19 cellular contexts compared by ENCODE assay signal in genomic region chr10:99689461-99689860, GRCh38. TPM values are rescaled to one million over a fixed set of nuclear protein-coding genes. Genes with fewer than 3 reads are reported as not detected.
DNase-seq lines count a peak whose midpoint lies in the region; ATAC-seq and TF ChIP-seq lines count a peak whose summit lies in the region.
"Had no signal": no experiment of that assay in that cellular context is flagged by ENCODE, and none has a peak within 500 bp of the region (broad histone marks: within the 10 kb centered on the region; RNA-seq: fewer than 3 reads in every experiment).

No MANE protein-coding gene starts in this region.

- H3K4me3 ChIP-seq in RWPE2 (ENCODE audit: severe bottlenecking), result no peak overlapping the region
- no peak overlapping the region for H3K4me3 ChIP-seq in aorta (ENCODE audit: low read length in 2 of 2)
- H3K4me3 ChIP-seq: GM23338 had no signal

- no peaks in the 10 kb centered on the region for H3K9me3 ChIP-seq in RWPE2 (ENCODE audit: severe bottlenecking)
- no peaks in the 10 kb centered on the region for H3K9me3 ChIP-seq in aorta (ENCODE audit: control insufficient read depth, low read length)

- H3K36me3 ChIP-seq in RWPE2 (ENCODE audit: low read depth) (peaks cover 77% of the 10 kb centered on the region), aorta (ENCODE audit: control insufficient read depth in 1 of 2, insufficient read depth in 2 of 2, low read length in 1 of 2) (no peaks in the 10 kb centered on the region)

- H3K4me1 ChIP-seq in RWPE2 (ENCODE audit: insufficient read depth, poor library complexity, severe bottlenecking), result peaks cover 41% of the 10 kb centered on the region
- H3K4me1 ChIP-seq in aorta (ENCODE audit: control insufficient read depth in 1 of 2, insufficient read depth in 2 of 2, low read length in 2 of 2), result no peaks in the 10 kb centered on the region

- WGBS in aorta, 2 donors, result 95 to 99% methylated on average over 1 of the region's 1 CpG

- no peak for TF ChIP-seq CTCF in RWPE2 (IDR thresholded peaks at IDR 0.05; ENCODE audit: poor library complexity, severe bottlenecking)

- H3K27ac ChIP-seq in RWPE2 (ENCODE audit: poor library complexity, severe bottlenecking) (peak overlapping the region; percentile 53), epithelial cell of prostate (peak overlapping the region; percentile 10), aorta (ENCODE audit: low read depth in 1 of 2, low read length in 2 of 2) (no peak overlapping the region)
- H3K27ac ChIP-seq: KMS-11 had no signal

- DNase-seq in ELR (ENCODE audit: low read depth) (peak; percentile 67), RWPE2 (ENCODE audit: low spot score) (no peak), epithelial cell of prostate (ENCODE audit: low read depth, low spot score) (no peak), renal cortical epithelial cell (ENCODE audit: low read depth) (peak; percentile 26), left colon (no peak), aorta (no peak), NCI-H2107 treated with DMSO at 0.1 percent for 48 hours (lab: John Stamatoyannopoulos, UW; ENCODE audit: unreplicated experiment) (no peak)
- DNase-seq: ACHN, AML-193, DMS79, NCI-H1417, NCI-H187, NCI-H2107, NCI-H226, NCI-H524 treated with DMSO at 0.1 percent for 48 hours, SIG-M5 had no signal

- intact Hi-C loops in left colon (cut with DNase I, micrococcal nuclease) (no loop called here), aorta (cut with DNase I) (no loop called here)

- H3K27me3 ChIP-seq in RWPE2 (ENCODE audit: insufficient read depth, poor library complexity, severe bottlenecking) (no peaks in the 10 kb centered on the region), aorta (ENCODE audit: control insufficient read depth in 1 of 2, insufficient read depth in 2 of 2, low read length in 1 of 2) (no peaks in the 10 kb centered on the region)

- ATAC-seq in RWPE2 (ENCODE audit: low read depth), result peak; percentile 84
- ATAC-seq in left colon, result no peak
- ATAC-seq in aorta (ENCODE audit: low FRiP score), result no peak
- ATAC-seq: GM23338, SK-N-SH treated with all-trans-retinoic acid at 6 μM for 48 hours had no signal

RNA-seq across cellular contexts. Expression of gene ENTPD7, which starts 30.2 kb away (rescaled TPM):
- total RNA-seq in renal cortical epithelial cell, result 71.2 and 106 TPM in 2 replicates
- total RNA-seq in left colon, result 10 to 100 TPM; 20.2 to 21.5 TPM
- total RNA-seq in aorta, result 1 to 10 TPM; 8.2 to 8.6 TPM
- polyA plus RNA-seq in aorta, result 1 to 10 TPM in 1 of 2 donors, under 1 TPM in 1; 0.95 to 2.0 TPM

RNA-seq across cellular contexts. Expression of gene COX15, which starts 42.5 kb away (rescaled TPM):
- total RNA-seq in renal cortical epithelial cell (35.6 and 44.6 TPM in 2 replicates), left colon (10 to 100 TPM; 41.4 to 43.5 TPM), aorta (10 to 100 TPM; 16.3 to 27.2 TPM)
- 10 to 100 TPM; 10.0 to 15.9 TPM for polyA plus RNA-seq in aorta

RNA-seq across cellular contexts. Expression of gene CUTC, which starts 42.6 kb away (rescaled TPM):
- total RNA-seq in renal cortical epithelial cell (24.3 and 25.1 TPM in 2 replicates), left colon (10 to 100 TPM; 10.1 to 13.7 TPM), aorta (10 to 100 TPM; 16.5 to 22.4 TPM)
- polyA plus RNA-seq in aorta, result 10 to 100 TPM; 19.4 to 20.2 TPM

Comparison
In these comparisons a context has a peak if more than half of its experiments do, and no peak if none do; other contexts are left out.
1. DNase-seq: peak in ELR (single experiment) and renal cortical epithelial cell (single experiment); none in RWPE2 (single experiment), epithelial cell of prostate (single experiment), left colon (0 of 2), aorta (0 of 2) and NCI-H2107 treated with DMSO at 0.1 percent for 48 hours (single experiment).
2. H3K27ac ChIP-seq: peak in RWPE2 (single experiment) and epithelial cell of prostate (single experiment); none in aorta (0 of 2).